Comparison of ENCODE assay signal across 2 cellular contexts in the genomic region with DNA sequence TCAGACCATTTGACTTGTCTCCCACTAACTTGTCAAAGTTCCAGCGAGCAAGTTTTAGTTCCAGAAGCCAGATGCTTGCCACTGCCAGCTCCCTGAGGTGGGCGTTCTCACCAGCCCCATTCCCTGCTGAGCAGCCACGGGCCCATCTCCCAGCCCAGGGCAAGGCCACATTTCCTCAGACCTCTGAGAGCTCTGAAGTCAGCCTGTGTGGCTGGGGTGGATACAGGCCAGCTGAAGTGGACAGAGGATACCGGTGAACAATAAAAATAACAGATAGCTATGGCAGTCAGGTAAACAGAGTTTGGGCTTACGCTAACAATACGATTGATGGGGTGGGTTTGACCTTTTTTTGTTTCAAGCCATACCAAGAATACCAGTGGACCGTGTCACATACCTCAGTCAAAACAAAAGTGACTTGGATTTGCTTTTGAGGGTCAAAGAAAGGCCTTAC.
TF ChIP-seq lines count a peak whose summit lies in the region.

No MANE protein-coding gene starts in this region.

TF ChIP-seq in Ishikawa, 13 proteins besides CTCF, POLR2A, EP300 and RAD21 (continued from another document):
- TF ChIP-seq TAF1 (IDR thresholded peaks at IDR 0.05; ENCODE audit: low read depth) (no peak), ZBTB7A (IDR thresholded peaks at IDR 0.05; ENCODE audit: low read depth) (0 out of 2 replicates have a peak, but pooled peaks have one; percentile 14), EGR1 (IDR thresholded peaks at IDR 0.05) (no peak), TEAD4 (IDR thresholded peaks at IDR 0.05) (peak; percentile 49; the same call in 1 of the 2 replicates), CREB1 (IDR thresholded peaks at IDR 0.05; ENCODE audit: low read depth) (no peak), USF1 (IDR thresholded peaks at IDR 0.05) (no peak), TCF12 (IDR thresholded peaks at IDR 0.05; ENCODE audit: low read depth) (0 out of 2 replicates have a peak, but pooled peaks have one; percentile 44)
- TF ChIP-seq, protein P1, sequence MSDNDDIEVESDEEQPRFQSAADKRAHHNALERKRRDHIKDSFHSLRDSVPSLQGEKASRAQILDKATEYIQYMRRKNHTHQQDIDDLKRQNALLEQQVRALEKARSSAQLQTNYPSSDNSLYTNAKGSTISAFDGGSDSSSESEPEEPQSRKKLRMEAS (IDR thresholded peaks at IDR 0.05): no peak

TF ChIP-seq in HepG2, 621 proteins besides CTCF, POLR2A, EP300 and RAD21 (continued from another document):
- TF ChIP-seq HDAC1 (CRISPR knock-in tag; IDR thresholded peaks at IDR 0.05): no peak
- no peak for TF ChIP-seq ZNF260 (CRISPR knock-in tag; IDR thresholded peaks at IDR 0.05; ENCODE audit: borderline replicate concordance, low read depth)
- TF ChIP-seq ZNF749 (CRISPR knock-in tag; IDR thresholded peaks at IDR 0.05; ENCODE audit: borderline replicate concordance): no peak
- no peak for TF ChIP-seq LRRFIP1 (CRISPR knock-in tag; conservative IDR thresholded peaks at IDR 0.05)
- no peak for TF ChIP-seq ZEB1 (IDR thresholded peaks at IDR 0.05; ENCODE audit: insufficient replicate concordance, low read depth)
- TF ChIP-seq DDIT3 (CRISPR knock-in tag; IDR thresholded peaks at IDR 0.05): no peak
- TF ChIP-seq, protein P2, sequence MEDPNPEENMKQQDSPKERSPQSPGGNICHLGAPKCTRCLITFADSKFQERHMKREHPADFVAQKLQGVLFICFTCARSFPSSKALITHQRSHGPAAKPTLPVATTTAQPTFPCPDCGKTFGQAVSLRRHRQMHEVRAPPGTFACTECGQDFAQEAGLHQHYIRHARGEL (CRISPR knock-in tag; IDR thresholded peaks at IDR 0.05): no peak
- TF ChIP-seq, protein P3, sequence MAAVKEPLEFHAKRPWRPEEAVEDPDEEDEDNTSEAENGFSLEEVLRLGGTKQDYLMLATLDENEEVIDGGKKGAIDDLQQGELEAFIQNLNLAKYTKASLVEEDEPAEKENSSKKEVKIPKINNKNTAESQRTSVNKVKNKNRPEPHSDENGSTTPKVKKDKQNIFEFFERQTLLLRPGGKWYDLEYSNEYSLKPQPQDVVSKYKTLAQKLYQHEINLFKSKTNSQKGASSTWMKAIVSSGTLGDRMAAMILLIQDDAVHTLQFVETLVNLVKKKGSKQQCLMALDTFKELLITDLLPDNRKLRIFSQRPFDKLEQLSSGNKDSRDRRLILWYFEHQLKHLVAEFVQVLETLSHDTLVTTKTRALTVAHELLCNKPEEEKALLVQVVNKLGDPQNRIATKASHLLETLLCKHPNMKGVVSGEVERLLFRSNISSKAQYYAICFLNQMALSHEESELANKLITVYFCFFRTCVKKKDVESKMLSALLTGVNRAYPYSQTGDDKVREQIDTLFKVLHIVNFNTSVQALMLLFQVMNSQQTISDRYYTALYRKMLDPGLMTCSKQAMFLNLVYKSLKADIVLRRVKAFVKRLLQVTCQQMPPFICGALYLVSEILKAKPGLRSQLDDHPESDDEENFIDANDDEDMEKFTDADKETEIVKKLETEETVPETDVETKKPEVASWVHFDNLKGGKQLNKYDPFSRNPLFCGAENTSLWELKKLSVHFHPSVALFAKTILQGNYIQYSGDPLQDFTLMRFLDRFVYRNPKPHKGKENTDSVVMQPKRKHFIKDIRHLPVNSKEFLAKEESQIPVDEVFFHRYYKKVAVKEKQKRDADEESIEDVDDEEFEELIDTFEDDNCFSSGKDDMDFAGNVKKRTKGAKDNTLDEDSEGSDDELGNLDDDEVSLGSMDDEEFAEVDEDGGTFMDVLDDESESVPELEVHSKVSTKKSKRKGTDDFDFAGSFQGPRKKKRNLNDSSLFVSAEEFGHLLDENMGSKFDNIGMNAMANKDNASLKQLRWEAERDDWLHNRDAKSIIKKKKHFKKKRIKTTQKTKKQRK (IDR thresholded peaks at IDR 0.05; ENCODE audit: low read length): no peak
- no peak for TF ChIP-seq ZNF121 (CRISPR knock-in tag; IDR thresholded peaks at IDR 0.05)
